ENCODE assay signal across 14 cellular contexts in the genomic region with DNA sequence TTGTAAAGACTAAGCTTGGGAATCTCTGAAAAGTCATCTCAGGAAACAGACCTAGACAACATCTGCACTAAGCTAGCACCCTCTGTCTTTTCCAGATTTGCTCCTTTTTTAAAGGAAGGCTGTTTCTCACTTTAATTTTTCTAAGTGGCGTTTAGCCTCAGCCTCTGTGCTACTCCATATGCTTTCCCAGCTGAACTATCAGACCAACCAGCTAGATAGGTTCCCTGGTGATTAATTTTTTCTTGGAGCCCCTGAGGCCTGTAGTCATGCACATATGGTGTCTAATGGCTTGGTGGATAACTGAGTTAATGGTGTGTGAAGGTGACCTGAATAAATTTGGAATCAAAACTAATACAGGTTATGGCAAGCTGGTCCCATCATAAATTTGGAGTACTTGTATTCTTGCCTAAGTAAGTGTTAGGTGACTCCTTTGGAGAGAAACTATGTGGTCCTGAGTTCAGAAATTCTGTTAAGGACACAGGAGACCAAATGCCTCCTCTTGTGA.
"Had no signal": no experiment of that assay in that cellular context is flagged by ENCODE, and none has a peak within 500 bp of the region (broad histone marks: within the 10 kb centered on the region; RNA-seq: fewer than 3 reads in every experiment).

No MANE protein-coding gene starts in this region.

- H3K27ac Mint-ChIP-seq: activated CD4-positive, alpha-beta memory T cell treated with anti-CD3 and anti-CD28 coated beads, Interleukin-2, amount 10 ng/mL, durations not matched to agents 7 days and 5 days; activated naive CD4-positive, alpha-beta T cell treated with anti-CD3 and anti-CD28 coated beads, Interleukin-2, amount 10 ng/mL, durations not matched to agents 7 days and 5 days; activated T-cell treated with anti-CD3 and anti-CD28 coated beads, Interleukin-2, amount 50 U/mL, for 24 hours; natural killer cell; stimulated activated memory B cell treated with anti-CD40 and anti-IgM and Interleukin-4, amounts not matched to agents 10 μg/mL and 1 μg/mL and 100 μg/mL, for 72 hours; WTC11 had no signal

- H3K27me3 ChIP-seq: neutrophil, right atrium auricular region had no signal

- H3K4me1 ChIP-seq: parathyroid adenoma had no signal

- ATAC-seq: left ventricle myocardium superior; natural killer cell; stimulated activated memory B cell treated with anti-CD40 and anti-IgM and Interleukin-4, amounts not matched to agents 10 μg/mL and 1 μg/mL and 100 μg/mL, for 72 hours; WTC11 had no signal

- H3K4me1 Mint-ChIP-seq: WTC11 had no signal

- H3K36me3 Mint-ChIP-seq: natural killer cell, WTC11 had no signal

- H3K36me3 ChIP-seq: neutrophil, right atrium auricular region had no signal

- H3K9me3 ChIP-seq: neutrophil, right atrium auricular region had no signal

- DNase-seq: activated CD4-positive, alpha-beta memory T cell treated with anti-CD3 and anti-CD28 coated beads, Interleukin-2, amount 10 ng/mL, durations not matched to agents 7 days and 5 days; activated CD4-positive, alpha-beta T cell treated with anti-CD3 and anti-CD28 coated beads for 4 hours; activated naive CD4-positive, alpha-beta T cell treated with anti-CD3 and anti-CD28 coated beads, Interleukin-2, amount 10 ng/mL, durations not matched to agents 7 days and 5 days; activated T-cell treated with anti-CD3 and anti-CD28 coated beads, Interleukin-2, amount 50 U/mL, for 24 hours; hippocampal formation; left ventricle myocardium superior; mesenchymal stem cell; natural killer cell; stimulated activated CD4-positive, alpha-beta T cell treated with anti-CD3 and anti-CD28 coated beads, Interleukin-2, amount 100 ng/mL, for 48 hours had no signal

- H3K27me3 Mint-ChIP-seq: activated CD4-positive, alpha-beta memory T cell treated with anti-CD3 and anti-CD28 coated beads, Interleukin-2, amount 10 ng/mL, durations not matched to agents 7 days and 5 days; activated naive CD4-positive, alpha-beta T cell treated with anti-CD3 and anti-CD28 coated beads, Interleukin-2, amount 10 ng/mL, durations not matched to agents 7 days and 5 days; activated T-cell treated with anti-CD3 and anti-CD28 coated beads, Interleukin-2, amount 50 U/mL, for 24 hours; stimulated activated memory B cell treated with anti-CD40 and anti-IgM and Interleukin-4, amounts not matched to agents 10 μg/mL and 1 μg/mL and 100 μg/mL, for 72 hours had no signal

- H3K4me3 ChIP-seq: right atrium auricular region had no signal

- H3K4me3 Mint-ChIP-seq: activated CD4-positive, alpha-beta memory T cell treated with anti-CD3 and anti-CD28 coated beads, Interleukin-2, amount 10 ng/mL, durations not matched to agents 7 days and 5 days; activated naive CD4-positive, alpha-beta T cell treated with anti-CD3 and anti-CD28 coated beads, Interleukin-2, amount 10 ng/mL, durations not matched to agents 7 days and 5 days; activated T-cell treated with anti-CD3 and anti-CD28 coated beads, Interleukin-2, amount 50 U/mL, for 24 hours; natural killer cell; stimulated activated memory B cell treated with anti-CD40 and anti-IgM and Interleukin-4, amounts not matched to agents 10 μg/mL and 1 μg/mL and 100 μg/mL, for 72 hours; WTC11 had no signal

- H3K27ac ChIP-seq: neutrophil, parathyroid adenoma, right atrium auricular region had no signal
